In the genomic region with DNA sequence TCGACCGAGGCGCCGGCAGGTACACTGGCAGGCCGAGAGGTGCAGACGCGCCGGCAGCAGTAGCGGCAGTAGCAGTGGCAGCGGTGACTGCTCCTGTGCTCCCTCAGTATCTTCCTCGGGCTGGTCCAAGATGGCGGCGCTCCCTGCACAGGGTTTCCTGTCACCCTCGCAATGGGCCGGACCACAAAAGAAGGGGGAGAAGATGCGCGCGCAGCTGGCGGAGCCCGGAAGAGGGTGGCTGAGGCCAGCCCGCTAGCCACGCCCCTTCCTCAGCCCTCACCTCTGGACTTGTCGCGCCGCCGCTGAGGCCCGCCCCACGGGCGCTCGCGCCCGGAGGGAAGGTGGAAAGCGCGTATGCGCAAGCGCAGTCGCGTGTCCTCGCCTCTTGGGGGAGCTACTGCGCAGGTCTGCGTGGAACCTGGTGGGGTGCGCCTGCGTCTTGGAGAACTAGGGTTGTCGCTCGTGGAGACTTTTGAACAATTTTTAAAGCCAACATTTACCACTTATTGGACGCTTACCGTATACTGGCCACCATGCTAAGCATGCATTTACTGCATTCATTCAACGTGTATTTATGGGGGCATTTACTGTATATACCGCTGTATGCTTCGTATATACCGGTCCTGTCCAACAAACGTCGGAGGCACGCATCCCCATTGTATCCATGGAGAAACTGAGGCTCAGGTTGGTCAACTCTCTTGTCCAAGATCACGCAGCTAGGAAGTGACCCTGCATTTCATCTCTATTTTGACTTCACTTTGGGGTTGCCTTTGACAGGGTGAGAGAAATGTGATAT, we compare ENCODE assay signal across 8 cellular contexts. TPM values are rescaled to one million over a fixed set of nuclear protein-coding genes. Genes with fewer than 3 reads are reported as not detected.
DNase-seq lines count a peak whose midpoint lies in the region; ATAC-seq and TF ChIP-seq lines count a peak whose summit lies in the region.

Gene RAB14 (minus strand): TSS at position 132 of the 796 bp plus-strand sequence. CDS start 8,457 bp downstream, outside the sequence.

- H3K4me1 ChIP-seq in colonic mucosa = peaks cover 26% of the 10 kb centered on the region

- TF ChIP-seq CTCF in colonic mucosa (IDR thresholded peaks at IDR 0.05) = peak; percentile 58

- H3K4me3 ChIP-seq in colonic mucosa = peak within 1 kb of the TSS; percentile 84

- no peaks in the 10 kb centered on the region for H3K36me3 ChIP-seq in colonic mucosa

- DNase-seq in C1 segment of cervical spinal cord (lab: John Stamatoyannopoulos, UW) (peak; percentile 96 to 100 (median 99)), NCI-H526 (lab: John Stamatoyannopoulos, UW) (peak; percentile 92 to 97), colonic mucosa (peak; percentile 100)
- DNase-seq in activated CD4-positive, alpha-beta T cell treated with anti-CD3 and anti-CD28 coated beads for 48 hours = peak; percentile 100
- peak; percentile 100 for DNase-seq in stimulated activated CD4-positive, alpha-beta T cell treated with anti-CD3 and anti-CD28 coated beads, Interleukin-1b, Interleukin-23, amount 100 ng/mL, for 4 hours (ENCODE audit: low read depth in 2 of 2)

- H3K9me3 ChIP-seq in colonic mucosa = no peaks in the 10 kb centered on the region

- ATAC-seq in GM19324 (IDR thresholded peaks at IDR 0.05; ENCODE audit: low FRiP score, unreplicated experiment) (peak; percentile 94), HG03469 (IDR thresholded peaks at IDR 0.05; ENCODE audit: unreplicated experiment) (peak; percentile 78)

- H3K27me3 ChIP-seq in colonic mucosa = no peaks in the 10 kb centered on the region
- no peaks in the 10 kb centered on the region for H3K27me3 ChIP-seq in layer of hippocampus (ENCODE audit: control insufficient read depth, insufficient read depth, low read length)

- H3K27ac ChIP-seq in colonic mucosa (peak within 1 kb of the TSS; percentile 97), layer of hippocampus (ENCODE audit: low read depth, low read length) (peak within 1 kb of the TSS; percentile 93)

- intact Hi-C loops in colonic mucosa (cut with DNase I) = no loop called here

- H3K9ac ChIP-seq in colonic mucosa (ENCODE audit: low read depth in 2 of 2, low read length in 2 of 2) = peak within 1 kb of the TSS; percentile 91 to 95

RNA-seq across cellular contexts. Expression of gene RAB14, which starts in this region (rescaled TPM):
- total RNA-seq in colonic mucosa = 100 to 1,000 TPM in 1 of 2 donors, 10 to 100 TPM in 1; 78.5 to 108 TPM

Comparison
In these comparisons a context has a peak if more than half of its experiments do, and no peak if none do; other contexts are left out.
1. Peak in every context shown above with its lines: DNase-seq, ATAC-seq, H3K4me3 ChIP-seq and H3K27ac ChIP-seq.